Comparison of ENCODE assay signal across 22 cellular contexts in genomic region chr20:17036546-17036945, GRCh38.
A peak's percentile ranks its signal among the peaks of the same experiment; 100 is the strongest.
DNase-seq lines count a peak whose midpoint lies in the region; ATAC-seq and TF ChIP-seq lines count a peak whose summit lies in the region.
"Had no signal": no experiment of that assay in that cellular context is flagged by ENCODE, and none has a peak within 500 bp of the region (broad histone marks: within the 10 kb centered on the region; RNA-seq: fewer than 3 reads in every experiment).

No MANE protein-coding gene starts in this region.

- H3K27me3 ChIP-seq in BJ (ENCODE audit: control insufficient read depth, insufficient read depth, low read length): no peaks in the 10 kb centered on the region; the same call in 1 of the 2 replicates
- H3K27me3 ChIP-seq: body of pancreas, sigmoid colon had no signal

- no peak for ATAC-seq in HG03175 (IDR thresholded peaks at IDR 0.05; ENCODE audit: unreplicated experiment)
- ATAC-seq: activated CD8-positive, alpha-beta memory T cell treated with anti-CD3 and anti-CD28 coated beads, Interleukin-2, amount 10 ng/mL, durations not matched to agents 7 days and 5 days; body of pancreas; esophagus mucosa; GM23338; natural killer cell; stimulated activated effector memory CD8-positive, alpha-beta T cell treated with anti-CD3 and anti-CD28 coated beads, Interleukin-12 subunit alpha, Interleukin-12 subunit beta, amount 100 ng/mL, for 72 hours; T-cell had no signal

- peak; percentile 9 for DNase-seq in BJ (ENCODE audit: low read depth)
- DNase-seq in HS-5 (ENCODE audit: low read depth): peak; percentile 6
- DNase-seq in NCI-H2196 treated with DMSO at 0.1 percent for 48 hours (lab: John Stamatoyannopoulos, UW; ENCODE audit: unreplicated experiment): peak; percentile 46
- DNase-seq in astrocyte of the hippocampus (ENCODE audit: low read depth, low spot score): peak; percentile 6
- no peak for DNase-seq in stimulated activated CD8-positive, alpha-beta memory T cell treated with anti-CD3 and anti-CD28 coated beads, Interleukin-4, amount 100 ng/mL, for 48 hours
- no peak for DNase-seq in amniotic stem cell (lab: John Stamatoyannopoulos, UW)
- DNase-seq in SW480 (ENCODE audit: low spot score): no peak
- DNase-seq: activated CD8-positive, alpha-beta memory T cell treated with anti-CD3 and anti-CD28 coated beads, Interleukin-2, amount 10 ng/mL, durations not matched to agents 7 days and 5 days; activated naive CD8-positive, alpha-beta T cell treated with anti-CD3 and anti-CD28 coated beads for 36 hours; body of pancreas; DMS79; effector memory CD4-positive, alpha-beta T cell; KBM-7; natural killer cell; NCI-H345; Right ventricle myocardium superior; sigmoid colon; T-cell had no signal

- POLR2A ChIA-PET in BJ (lab: Charles Lee): no interaction called here

- CTCF ChIA-PET in BJ (lab: Yijun Ruan, JAX): no interaction called here

- no peak for TF ChIP-seq CTCF in BJ (IDR thresholded peaks at IDR 0.05; ENCODE audit: insufficient read depth, low read depth, low read length)

- H3K36me3 ChIP-seq in BJ (ENCODE audit: control insufficient read depth, insufficient read depth, low read length): no peaks in the 10 kb centered on the region
- H3K36me3 ChIP-seq: sigmoid colon had no signal

- no peak overlapping the region for H3K4me3 ChIP-seq in BJ (ENCODE audit: low read depth, low read length)
- H3K4me3 ChIP-seq: body of pancreas, GM23338, sigmoid colon had no signal

Comparison
In these comparisons a context has a peak if more than half of its experiments do, and no peak if none do; other contexts are left out.
1. DNase-seq: peak in BJ (single experiment), HS-5 (single experiment), NCI-H2196 treated with DMSO at 0.1 percent for 48 hours (single experiment) and astrocyte of the hippocampus (single experiment); none in stimulated activated CD8-positive, alpha-beta memory T cell treated with anti-CD3 and anti-CD28 coated beads, Interleukin-4, amount 100 ng/mL, for 48 hours (single experiment), amniotic stem cell (single experiment) and SW480 (single experiment).